Comparison of ENCODE assay signal across 8 cellular contexts in genomic region chrX:68710870-68711576, GRCh38.
DNase-seq lines count a peak whose midpoint lies in the region; ATAC-seq, FAIRE-seq and TF ChIP-seq lines count a peak whose summit lies in the region.

No MANE protein-coding gene starts in this region.

- DNase-seq in NCI-H526 (lab: John Stamatoyannopoulos, UW) (peak; percentile 6 to 68), NCI-H526 treated with DMSO at 0.1 percent for 48 hours (lab: John Stamatoyannopoulos, UW) (no peak), H4 (ENCODE audit: low spot score) (peak; percentile 32), RCC 7860 (ENCODE audit: low spot score) (peak; percentile 27), esophagus squamous epithelium (lab: John Stamatoyannopoulos, UW) (no peak), prostate gland (ENCODE audit: low spot score) (peak; percentile 8), DMS153 (lab: John Stamatoyannopoulos, UW) (no peak)

- H3K4me1 ChIP-seq in esophagus squamous epithelium (no peaks in the 10 kb centered on the region), prostate gland (replicated peaks) (no peaks in the 10 kb centered on the region)

- H3K36me3 ChIP-seq in esophagus squamous epithelium (no peaks in the 10 kb centered on the region), prostate gland (no peaks in the 10 kb centered on the region)

- TF ChIP-seq POLR2A in esophagus squamous epithelium (IDR thresholded peaks at IDR 0.05): no peak
- TF ChIP-seq POLR2A in prostate gland (IDR thresholded peaks at IDR 0.05): no peak

- H3K27ac ChIP-seq in esophagus squamous epithelium (no peak overlapping the region), prostate gland (no peak overlapping the region)

- no peak for ATAC-seq in GM21367 (IDR thresholded peaks at IDR 0.05; ENCODE audit: unreplicated experiment)

- 19 to 53% methylated on average over 3 of the region's 4 CpGs for WGBS in esophagus squamous epithelium, 2 donors
- 15% methylated on average over 3 of the region's 4 CpGs for whole genome bisulfite sequencing in prostate gland

- H3K9me3 ChIP-seq in esophagus squamous epithelium (no peaks in the 10 kb centered on the region), prostate gland (no peaks in the 10 kb centered on the region)

- no peak overlapping the region for H3K4me3 ChIP-seq in esophagus squamous epithelium
- H3K4me3 ChIP-seq in prostate gland: no peak overlapping the region

- H3K27me3 ChIP-seq in esophagus squamous epithelium (no peaks in the 10 kb centered on the region), prostate gland (replicated peaks; ENCODE audit: insufficient read depth) (no peaks in the 10 kb centered on the region)

- intact Hi-C loops in esophagus squamous epithelium (cut with DNase I) (loop anchor here (10.0 kb wide), 1 partner anchor 196 kb away; no protein-coding TSS in a partner anchor), prostate gland (cut with DNase I) (loop anchor here (2.0 kb wide), 1 partner anchor 200 kb away; no protein-coding TSS in a partner anchor)

- FAIRE-seq in RCC 7860 (lab: Jason Lieb, UNC): no peak

- peak in 5 of 6 experiments; percentile 32 to 58 (median 42) for TF ChIP-seq CTCF in esophagus squamous epithelium (IDR thresholded peaks at IDR 0.05)
- peak in 3 of 4 experiments; percentile 15 to 63 (median 59) for TF ChIP-seq CTCF in prostate gland (IDR thresholded peaks at IDR 0.05)

Comparison
In these comparisons a context has a peak if more than half of its experiments do, and no peak if none do; other contexts are left out.
1. DNase-seq: peak in NCI-H526 (2 of 2), H4 (single experiment), RCC 7860 (single experiment) and prostate gland (single experiment); none in NCI-H526 treated with DMSO at 0.1 percent for 48 hours (single experiment), esophagus squamous epithelium (single experiment) and DMS153 (single experiment).